In the genomic region with DNA sequence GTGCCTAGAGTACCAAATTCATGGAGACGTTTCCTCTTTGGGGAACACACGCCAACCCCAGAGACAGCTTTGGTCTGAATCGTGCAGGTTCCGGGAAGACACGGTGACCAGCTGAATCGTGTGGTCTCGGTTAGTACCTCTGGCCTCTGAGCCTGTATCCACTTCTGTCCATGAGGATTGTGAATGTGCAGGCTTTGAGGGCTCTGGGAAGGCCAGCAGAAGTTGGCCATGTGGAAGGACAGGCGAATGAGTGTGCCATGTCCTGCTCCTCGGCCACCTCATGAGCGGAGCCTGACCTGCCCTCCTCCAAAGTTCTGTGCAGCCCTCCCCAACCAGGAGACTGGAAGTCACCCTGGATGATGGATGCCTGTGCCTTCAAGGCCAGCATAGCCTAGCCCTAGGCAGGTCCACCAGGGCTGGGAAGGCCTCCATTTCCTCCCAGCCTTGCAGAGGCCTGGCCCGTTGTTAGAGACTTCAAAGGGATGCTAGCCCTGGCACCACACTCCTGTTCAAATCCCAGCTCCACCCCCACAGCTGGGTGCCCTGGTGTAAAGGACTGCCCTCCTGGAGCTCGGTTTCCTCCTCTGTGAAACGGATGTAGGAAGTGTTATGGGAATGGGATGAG, we compare ENCODE assay signal across 1 cellular context.
TF ChIP-seq lines count a peak whose summit lies in the region.

No MANE protein-coding gene starts in this region.

TF ChIP-seq in HepG2, 621 proteins besides CTCF, POLR2A, EP300 and RAD21 (continues in another document):
- TF ChIP-seq, protein P1, sequence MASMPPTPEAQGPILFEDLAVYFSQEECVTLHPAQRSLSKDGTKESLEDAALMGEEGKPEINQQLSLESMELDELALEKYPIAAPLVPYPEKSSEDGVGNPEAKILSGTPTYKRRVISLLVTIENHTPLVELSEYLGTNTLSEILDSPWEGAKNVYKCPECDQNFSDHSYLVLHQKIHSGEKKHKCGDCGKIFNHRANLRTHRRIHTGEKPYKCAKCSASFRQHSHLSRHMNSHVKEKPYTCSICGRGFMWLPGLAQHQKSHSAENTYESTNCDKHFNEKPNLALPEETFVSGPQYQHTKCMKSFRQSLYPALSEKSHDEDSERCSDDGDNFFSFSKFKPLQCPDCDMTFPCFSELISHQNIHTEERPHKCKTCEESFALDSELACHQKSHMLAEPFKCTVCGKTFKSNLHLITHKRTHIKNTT (CRISPR knock-in tag; IDR thresholded peaks at IDR 0.05), result no peak
- TF ChIP-seq, protein P2, sequence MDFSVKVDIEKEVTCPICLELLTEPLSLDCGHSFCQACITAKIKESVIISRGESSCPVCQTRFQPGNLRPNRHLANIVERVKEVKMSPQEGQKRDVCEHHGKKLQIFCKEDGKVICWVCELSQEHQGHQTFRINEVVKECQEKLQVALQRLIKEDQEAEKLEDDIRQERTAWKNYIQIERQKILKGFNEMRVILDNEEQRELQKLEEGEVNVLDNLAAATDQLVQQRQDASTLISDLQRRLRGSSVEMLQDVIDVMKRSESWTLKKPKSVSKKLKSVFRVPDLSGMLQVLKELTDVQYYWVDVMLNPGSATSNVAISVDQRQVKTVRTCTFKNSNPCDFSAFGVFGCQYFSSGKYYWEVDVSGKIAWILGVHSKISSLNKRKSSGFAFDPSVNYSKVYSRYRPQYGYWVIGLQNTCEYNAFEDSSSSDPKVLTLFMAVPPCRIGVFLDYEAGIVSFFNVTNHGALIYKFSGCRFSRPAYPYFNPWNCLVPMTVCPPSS (IDR thresholded peaks at IDR 0.05), result no peak
- TF ChIP-seq FOXC1 (CRISPR knock-in tag; IDR thresholded peaks at IDR 0.05; ENCODE audit: borderline replicate concordance), result 0 out of 2 replicates have a peak, but pooled peaks have one; percentile 42
- no peak for TF ChIP-seq ZNF775 (CRISPR knock-in tag; IDR thresholded peaks at IDR 0.05; ENCODE audit: borderline replicate concordance)
- TF ChIP-seq ZFX (CRISPR knock-in tag; IDR thresholded peaks at IDR 0.05; ENCODE audit: low read depth), result peak; percentile 73
- no peak for TF ChIP-seq SUZ12 (IDR thresholded peaks at IDR 0.05; ENCODE audit: low read depth, low read length)
- no peak for TF ChIP-seq ZNF124 (CRISPR knock-in tag; IDR thresholded peaks at IDR 0.05)
- TF ChIP-seq SP5 (CRISPR knock-in tag; IDR thresholded peaks at IDR 0.05; ENCODE audit: borderline replicate concordance, low read depth), result peak; percentile 22; the same call in 1 of the 2 replicates
- peak; percentile 23; the same call in 1 of the 2 replicates for TF ChIP-seq ETV5 (CRISPR knock-in tag; IDR thresholded peaks at IDR 0.05; ENCODE audit: borderline replicate concordance)
- TF ChIP-seq, protein P3, sequence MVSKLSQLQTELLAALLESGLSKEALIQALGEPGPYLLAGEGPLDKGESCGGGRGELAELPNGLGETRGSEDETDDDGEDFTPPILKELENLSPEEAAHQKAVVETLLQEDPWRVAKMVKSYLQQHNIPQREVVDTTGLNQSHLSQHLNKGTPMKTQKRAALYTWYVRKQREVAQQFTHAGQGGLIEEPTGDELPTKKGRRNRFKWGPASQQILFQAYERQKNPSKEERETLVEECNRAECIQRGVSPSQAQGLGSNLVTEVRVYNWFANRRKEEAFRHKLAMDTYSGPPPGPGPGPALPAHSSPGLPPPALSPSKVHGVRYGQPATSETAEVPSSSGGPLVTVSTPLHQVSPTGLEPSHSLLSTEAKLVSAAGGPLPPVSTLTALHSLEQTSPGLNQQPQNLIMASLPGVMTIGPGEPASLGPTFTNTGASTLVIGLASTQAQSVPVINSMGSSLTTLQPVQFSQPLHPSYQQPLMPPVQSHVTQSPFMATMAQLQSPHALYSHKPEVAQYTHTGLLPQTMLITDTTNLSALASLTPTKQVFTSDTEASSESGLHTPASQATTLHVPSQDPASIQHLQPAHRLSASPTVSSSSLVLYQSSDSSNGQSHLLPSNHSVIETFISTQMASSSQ (IDR thresholded peaks at IDR 0.05; ENCODE audit: low read depth), result no peak
- TF ChIP-seq, protein P3 (CRISPR knock-in tag; IDR thresholded peaks at IDR 0.05; ENCODE audit: borderline replicate concordance), result 0 out of 2 replicates have a peak, but pooled peaks have one; percentile 17
- peak; percentile 31; the same call in 1 of the 2 replicates for TF ChIP-seq AKAP8 (CRISPR knock-in tag; IDR thresholded peaks at IDR 0.05)
- TF ChIP-seq, protein P4, sequence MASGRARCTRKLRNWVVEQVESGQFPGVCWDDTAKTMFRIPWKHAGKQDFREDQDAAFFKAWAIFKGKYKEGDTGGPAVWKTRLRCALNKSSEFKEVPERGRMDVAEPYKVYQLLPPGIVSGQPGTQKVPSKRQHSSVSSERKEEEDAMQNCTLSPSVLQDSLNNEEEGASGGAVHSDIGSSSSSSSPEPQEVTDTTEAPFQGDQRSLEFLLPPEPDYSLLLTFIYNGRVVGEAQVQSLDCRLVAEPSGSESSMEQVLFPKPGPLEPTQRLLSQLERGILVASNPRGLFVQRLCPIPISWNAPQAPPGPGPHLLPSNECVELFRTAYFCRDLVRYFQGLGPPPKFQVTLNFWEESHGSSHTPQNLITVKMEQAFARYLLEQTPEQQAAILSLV (CRISPR knock-in tag; IDR thresholded peaks at IDR 0.05; ENCODE audit: borderline replicate concordance), result peak; percentile 49; the same call in 1 of the 2 replicates
- no peak for TF ChIP-seq ZKSCAN1 (IDR thresholded peaks at IDR 0.05; ENCODE audit: low read length)
- TF ChIP-seq, protein P5, sequence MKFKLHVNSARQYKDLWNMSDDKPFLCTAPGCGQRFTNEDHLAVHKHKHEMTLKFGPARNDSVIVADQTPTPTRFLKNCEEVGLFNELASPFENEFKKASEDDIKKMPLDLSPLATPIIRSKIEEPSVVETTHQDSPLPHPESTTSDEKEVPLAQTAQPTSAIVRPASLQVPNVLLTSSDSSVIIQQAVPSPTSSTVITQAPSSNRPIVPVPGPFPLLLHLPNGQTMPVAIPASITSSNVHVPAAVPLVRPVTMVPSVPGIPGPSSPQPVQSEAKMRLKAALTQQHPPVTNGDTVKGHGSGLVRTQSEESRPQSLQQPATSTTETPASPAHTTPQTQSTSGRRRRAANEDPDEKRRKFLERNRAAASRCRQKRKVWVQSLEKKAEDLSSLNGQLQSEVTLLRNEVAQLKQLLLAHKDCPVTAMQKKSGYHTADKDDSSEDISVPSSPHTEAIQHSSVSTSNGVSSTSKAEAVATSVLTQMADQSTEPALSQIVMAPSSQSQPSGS (CRISPR knock-in tag; IDR thresholded peaks at IDR 0.05), result 0 out of 2 replicates have a peak, but pooled peaks have one; percentile 24
- TF ChIP-seq, protein P6, sequence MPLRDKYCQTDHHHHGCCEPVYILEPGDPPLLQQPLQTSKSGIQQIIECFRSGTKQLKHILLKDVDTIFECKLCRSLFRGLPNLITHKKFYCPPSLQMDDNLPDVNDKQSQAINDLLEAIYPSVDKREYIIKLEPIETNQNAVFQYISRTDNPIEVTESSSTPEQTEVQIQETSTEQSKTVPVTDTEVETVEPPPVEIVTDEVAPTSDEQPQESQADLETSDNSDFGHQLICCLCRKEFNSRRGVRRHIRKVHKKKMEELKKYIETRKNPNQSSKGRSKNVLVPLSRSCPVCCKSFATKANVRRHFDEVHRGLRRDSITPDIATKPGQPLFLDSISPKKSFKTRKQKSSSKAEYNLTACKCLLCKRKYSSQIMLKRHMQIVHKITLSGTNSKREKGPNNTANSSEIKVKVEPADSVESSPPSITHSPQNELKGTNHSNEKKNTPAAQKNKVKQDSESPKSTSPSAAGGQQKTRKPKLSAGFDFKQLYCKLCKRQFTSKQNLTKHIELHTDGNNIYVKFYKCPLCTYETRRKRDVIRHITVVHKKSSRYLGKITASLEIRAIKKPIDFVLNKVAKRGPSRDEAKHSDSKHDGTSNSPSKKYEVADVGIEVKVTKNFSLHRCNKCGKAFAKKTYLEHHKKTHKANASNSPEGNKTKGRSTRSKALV (CRISPR knock-in tag; IDR thresholded peaks at IDR 0.05), result 0 out of 2 replicates have a peak, but pooled peaks have one; percentile 2
- peak; percentile 69; the same call in 1 of the 2 replicates for TF ChIP-seq KDM5B (CRISPR knock-in tag; IDR thresholded peaks at IDR 0.05; ENCODE audit: borderline replicate concordance)
- TF ChIP-seq, protein P7, sequence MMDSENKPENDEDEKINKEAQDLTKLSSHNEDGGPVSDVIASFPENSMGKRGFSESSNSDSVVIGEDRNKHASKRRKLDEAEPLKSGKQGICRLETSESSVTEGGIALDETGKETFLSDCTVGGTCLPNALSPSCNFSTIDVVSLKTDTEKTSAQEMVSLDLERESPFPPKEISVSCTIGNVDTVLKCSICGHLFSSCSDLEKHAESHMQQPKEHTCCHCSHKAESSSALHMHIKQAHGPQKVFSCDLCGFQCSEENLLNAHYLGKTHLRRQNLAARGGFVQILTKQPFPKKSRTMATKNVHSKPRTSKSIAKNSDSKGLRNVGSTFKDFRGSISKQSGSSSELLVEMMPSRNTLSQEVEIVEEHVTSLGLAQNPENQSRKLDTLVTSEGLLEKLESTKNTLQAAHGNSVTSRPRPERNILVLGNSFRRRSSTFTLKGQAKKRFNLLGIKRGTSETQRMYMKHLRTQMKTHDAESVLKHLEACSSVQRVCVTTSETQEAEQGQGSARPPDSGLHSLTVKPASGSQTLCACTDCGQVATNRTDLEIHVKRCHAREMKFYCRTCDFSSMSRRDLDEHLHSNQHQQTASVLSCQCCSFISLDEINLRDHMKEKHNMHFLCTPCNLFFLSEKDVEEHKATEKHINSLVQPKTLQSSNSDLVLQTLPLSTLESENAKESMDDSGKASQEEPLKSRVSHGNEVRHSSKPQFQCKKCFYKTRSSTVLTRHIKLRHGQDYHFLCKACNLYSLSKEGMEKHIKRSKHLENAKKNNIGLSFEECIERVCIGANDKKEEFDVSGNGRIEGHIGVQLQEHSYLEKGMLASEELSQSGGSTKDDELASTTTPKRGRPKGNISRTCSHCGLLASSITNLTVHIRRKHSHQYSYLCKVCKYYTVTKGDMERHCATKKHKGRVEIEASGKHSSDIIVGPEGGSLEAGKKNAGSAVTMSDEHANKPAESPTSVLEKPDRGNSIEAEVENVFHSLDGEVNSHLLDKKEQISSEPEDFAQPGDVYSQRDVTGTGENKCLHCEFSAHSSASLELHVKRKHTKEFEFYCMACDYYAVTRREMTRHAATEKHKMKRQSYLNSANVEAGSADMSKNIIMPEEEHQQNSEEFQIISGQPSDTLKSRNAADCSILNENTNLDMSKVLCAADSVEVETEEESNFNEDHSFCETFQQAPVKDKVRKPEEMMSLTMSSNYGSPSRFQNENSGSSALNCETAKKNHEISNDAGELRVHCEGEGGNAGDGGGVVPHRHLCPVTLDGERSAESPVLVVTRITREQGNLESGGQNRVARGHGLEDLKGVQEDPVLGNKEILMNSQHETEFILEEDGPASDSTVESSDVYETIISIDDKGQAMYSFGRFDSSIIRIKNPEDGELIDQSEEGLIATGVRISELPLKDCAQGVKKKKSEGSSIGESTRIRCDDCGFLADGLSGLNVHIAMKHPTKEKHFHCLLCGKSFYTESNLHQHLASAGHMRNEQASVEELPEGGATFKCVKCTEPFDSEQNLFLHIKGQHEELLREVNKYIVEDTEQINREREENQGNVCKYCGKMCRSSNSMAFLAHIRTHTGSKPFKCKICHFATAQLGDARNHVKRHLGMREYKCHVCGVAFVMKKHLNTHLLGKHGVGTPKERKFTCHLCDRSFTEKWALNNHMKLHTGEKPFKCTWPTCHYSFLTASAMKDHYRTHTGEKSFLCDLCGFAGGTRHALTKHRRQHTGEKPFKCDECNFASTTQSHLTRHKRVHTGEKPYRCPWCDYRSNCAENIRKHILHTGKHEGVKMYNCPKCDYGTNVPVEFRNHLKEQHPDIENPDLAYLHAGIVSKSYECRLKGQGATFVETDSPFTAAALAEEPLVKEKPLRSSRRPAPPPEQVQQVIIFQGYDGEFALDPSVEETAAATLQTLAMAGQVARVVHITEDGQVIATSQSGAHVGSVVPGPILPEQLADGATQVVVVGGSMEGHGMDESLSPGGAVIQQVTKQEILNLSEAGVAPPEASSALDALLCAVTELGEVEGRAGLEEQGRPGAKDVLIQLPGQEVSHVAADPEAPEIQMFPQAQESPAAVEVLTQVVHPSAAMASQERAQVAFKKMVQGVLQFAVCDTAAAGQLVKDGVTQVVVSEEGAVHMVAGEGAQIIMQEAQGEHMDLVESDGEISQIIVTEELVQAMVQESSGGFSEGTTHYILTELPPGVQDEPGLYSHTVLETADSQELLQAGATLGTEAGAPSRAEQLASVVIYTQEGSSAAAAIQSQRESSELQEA (CRISPR knock-in tag; IDR thresholded peaks at IDR 0.05; ENCODE audit: not compliant biosample characterization), result peak; percentile 11
- no peak for TF ChIP-seq U2AF1 (optimal IDR thresholded peaks at IDR 0.05; ENCODE audit: low read depth, low read length)
- 0 out of 2 replicates have a peak, but pooled peaks have one; percentile 18 for TF ChIP-seq HDAC2 (CRISPR knock-in tag; IDR thresholded peaks at IDR 0.05)
- TF ChIP-seq ZNF430 (CRISPR knock-in tag; IDR thresholded peaks at IDR 0.05), result no peak
- TF ChIP-seq ZNF850 (CRISPR knock-in tag; conservative IDR thresholded peaks at IDR 0.05), result no peak
- TF ChIP-seq IRF2 (CRISPR knock-in tag; IDR thresholded peaks at IDR 0.05), result peak; percentile 31; the same call in 1 of the 2 replicates
- TF ChIP-seq MYC (CRISPR knock-in tag; IDR thresholded peaks at IDR 0.05; ENCODE audit: borderline replicate concordance), result 0 out of 2 replicates have a peak, but pooled peaks have one; percentile 14
- no peak for TF ChIP-seq ZNF138 (CRISPR knock-in tag; IDR thresholded peaks at IDR 0.05; ENCODE audit: low read depth)
- peak; percentile 25; the same call in 1 of the 2 replicates for TF ChIP-seq ZFY (CRISPR knock-in tag; IDR thresholded peaks at IDR 0.05)
- TF ChIP-seq ZNF563 (CRISPR knock-in tag; IDR thresholded peaks at IDR 0.05), result peak; percentile 32; the same call in 1 of the 2 replicates
- no peak for TF ChIP-seq MAFG (CRISPR knock-in tag; IDR thresholded peaks at IDR 0.05)
- TF ChIP-seq ERF (CRISPR knock-in tag; IDR thresholded peaks at IDR 0.05), result 0 out of 2 replicates have a peak, but pooled peaks have one; percentile 7
- 0 out of 3 replicates have a peak, but pooled peaks have one; percentile 32 for TF ChIP-seq MXI1 (IDR thresholded peaks at IDR 0.05; ENCODE audit: borderline replicate concordance, low read depth, low read length)
- peak; percentile 23 for TF ChIP-seq RBM39 (IDR thresholded peaks at IDR 0.05; ENCODE audit: low read depth, low read length, poor library complexity, severe bottlenecking)
- TF ChIP-seq FOSL1 (CRISPR knock-in tag; IDR thresholded peaks at IDR 0.05; ENCODE audit: borderline replicate concordance), result no peak
- no peak for TF ChIP-seq ZNF883 (CRISPR knock-in tag; IDR thresholded peaks at IDR 0.05; ENCODE audit: not compliant biosample characterization)
- TF ChIP-seq HMG20A (CRISPR knock-in tag; IDR thresholded peaks at IDR 0.05; ENCODE audit: borderline replicate concordance), result no peak
- 0 out of 2 replicates have a peak, but pooled peaks have one; percentile 8 for TF ChIP-seq HDAC1 (CRISPR knock-in tag; IDR thresholded peaks at IDR 0.05)
- TF ChIP-seq ZNF614 (CRISPR knock-in tag; IDR thresholded peaks at IDR 0.05; ENCODE audit: borderline replicate concordance), result peak; percentile 43; the same call in 1 of the 2 replicates
- TF ChIP-seq SALL1 (CRISPR knock-in tag; IDR thresholded peaks at IDR 0.05), result peak; percentile 51
